Comparison of ENCODE assay signal across 8 cellular contexts in the genomic region with DNA sequence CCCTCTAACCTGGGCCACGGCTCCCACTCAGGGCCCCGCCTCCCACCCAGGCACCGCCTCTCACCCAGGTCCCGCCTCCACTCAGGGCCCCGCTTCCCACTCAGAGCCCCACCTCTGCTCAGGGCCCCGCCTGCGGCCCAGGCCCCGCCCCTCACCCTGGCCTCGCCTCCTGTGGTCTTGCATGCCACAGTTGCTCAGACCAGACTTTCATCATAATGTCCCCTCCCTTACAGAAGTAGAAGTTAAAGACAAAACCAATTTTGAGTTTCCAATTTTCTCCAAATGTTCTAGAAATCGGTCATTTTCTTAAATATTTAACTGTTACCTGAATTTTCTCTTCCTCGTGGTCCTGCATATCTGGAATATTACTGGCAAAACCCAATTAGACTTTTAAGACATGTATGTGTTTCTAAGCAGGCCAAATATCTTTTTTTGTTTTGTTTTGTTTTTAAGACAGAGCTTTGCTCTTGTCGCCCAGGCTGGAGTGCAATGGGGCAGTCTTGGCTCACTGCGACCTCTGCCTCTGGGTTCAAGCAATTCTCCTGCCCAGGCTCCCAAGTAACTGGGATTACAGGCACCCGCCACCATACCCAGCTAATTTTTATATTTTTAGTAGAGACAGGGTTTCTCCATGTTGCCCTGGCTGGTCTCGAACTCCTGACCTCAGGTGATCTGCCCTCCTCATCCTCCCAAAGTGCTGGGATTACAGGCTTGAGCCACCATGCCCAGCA.
DNase-seq lines count a peak whose midpoint lies in the region; ATAC-seq, FAIRE-seq and TF ChIP-seq lines count a peak whose summit lies in the region.
"Not testable (repeated sequence)": the region's sequence is repeated elsewhere in the genome, so short reads cannot be mapped to it uniquely, and the experiment has no call there.

No MANE protein-coding gene starts in this region.

- H3K4me2 ChIP-seq in HepG2 (ENCODE audit: low read depth, low read length) = not testable (repeated sequence)

- not testable (repeated sequence) for H3K79me2 ChIP-seq in HepG2 (ENCODE audit: insufficient read depth, low read length)

- peak; percentile 58 for FAIRE-seq in RCC 7860 (lab: Jason Lieb, UNC)
- FAIRE-seq in HepG2 (lab: Jason Lieb, UNC) = not testable (repeated sequence)

- 29% methylated on average over 15 of the region's 15 CpGs for WGBS in HepG2 (ENCODE audit: low lambda C conversion rate)

- H4K20me1 ChIP-seq in HepG2 (ENCODE audit: insufficient read depth, low read length) = not testable (repeated sequence)

- CTCF ChIA-PET in AG04449 (lab: Yijun Ruan, JAX) = interaction anchor here (0.6 kb wide), 1 partner anchor 228 kb away, joined by 3 read pairs; no protein-coding TSS in a partner anchor
- CTCF ChIA-PET in HepG2 (lab: Yijun Ruan, JAX; ENCODE audit: low intra/inter-chr PET ratio, low total read pairs) = interaction anchor here (1.5 kb wide), 1 partner anchor 68 kb away, joined by 3 read pairs; no protein-coding TSS in a partner anchor

- DNase-seq in AG04449 (ENCODE audit: low read depth, low spot score) = peak; percentile 10
- DNase-seq in RCC 7860 (ENCODE audit: low spot score) = peak; percentile 49
- DNase-seq in activated CD8-positive, alpha-beta memory T cell treated with anti-CD3 and anti-CD28 coated beads, Interleukin-2, amount 50 U/mL, for 48 hours = peak; percentile 89
- DNase-seq in effector CD4-positive, alpha-beta T cell = peak; percentile 83
- DNase-seq in HepG2 (ENCODE audit: low spot score) = peak; percentile 53
- DNase-seq in stimulated activated CD4-positive, alpha-beta T cell treated with anti-CD3 and anti-CD28 coated beads, Interleukin-2, amount 100 ng/mL, for 24 hours = peak; percentile 83 to 87

- TF ChIP-seq EP300 in HepG2 (IDR thresholded peaks at IDR 0.05; ENCODE audit: low read depth in 2 of 2, low read length in 2 of 2); HepG2 (CRISPR knock-in tag; IDR thresholded peaks at IDR 0.05; ENCODE audit: borderline replicate concordance): not testable (repeated sequence)

- peak; percentile 57 for ATAC-seq in GM19043 (IDR thresholded peaks at IDR 0.05; ENCODE audit: low read depth, unreplicated experiment)
- peak; percentile 61 for ATAC-seq in HG03432 (IDR thresholded peaks at IDR 0.05; ENCODE audit: unreplicated experiment)
- peak; percentile 64 for ATAC-seq in HepG2

- not testable (repeated sequence) for H3K36me3 ChIP-seq in HepG2 (replicated peaks in 1 of 2; ENCODE audit: control insufficient read depth in 1 of 2, insufficient read depth in 2 of 2, low read length in 2 of 2)

- H3K27me3 ChIP-seq in HepG2 (ENCODE audit: control insufficient read depth in 1 of 2, insufficient read depth in 2 of 2, low read length in 2 of 2) = peaks cover 12 to 38% of the 10 kb centered on the region in 2 experiments; a peak in 4 of 5 replicates

- not testable (repeated sequence) for H3K27ac ChIP-seq in HepG2 (ENCODE audit: extremely low read length, insufficient read depth, low read length)

- H2AFZ ChIP-seq in HepG2 (ENCODE audit: low read length) = not testable (repeated sequence)

- not testable (repeated sequence) for TF ChIP-seq POLR2A in HepG2 (IDR thresholded peaks at IDR 0.05; ENCODE audit: insufficient read depth in 1 of 2, low read depth in 2 of 2, low read length in 2 of 2)

- intact Hi-C loops in HepG2 (cut with micrococcal nuclease; ENCODE audit: unreplicated experiment) = not testable (repeated sequence)

- H3K9ac ChIP-seq in HepG2 (ENCODE audit: insufficient read depth, low read depth, low read length) = not testable (repeated sequence)

- not testable (repeated sequence) for H3K9me3 ChIP-seq in HepG2 (ENCODE audit: low read length)

- TF ChIP-seq CTCF in AG04449 (IDR thresholded peaks at IDR 0.05; ENCODE audit: insufficient read depth, low read length, missing control alignments); HepG2 (CRISPR knock-in tag; IDR thresholded peaks at IDR 0.05): not testable (repeated sequence)

- H3K4me3 ChIP-seq in AG04449 (ENCODE audit: low read depth, low read length); HepG2 (replicated peaks in 1 of 3; ENCODE audit: insufficient read depth in 1 of 3, low read depth in 2 of 3, low read length in 3 of 3): not testable (repeated sequence)

- not testable (repeated sequence) for H3K4me1 ChIP-seq in HepG2 (ENCODE audit: insufficient read depth, low read length)

- not testable (repeated sequence) for BruUV-seq in HepG2 (replicated peaks; lab: Mats Ljungman, UMichigan)

- POLR2A ChIA-PET in AG04449 (lab: Yijun Ruan, JAX); HepG2 (lab: Yijun Ruan, JAX): not testable (repeated sequence)

- in situ Hi-C loops in HepG2 (cut with HindIII; ENCODE audit: extremely low pct_ligation_motif_present, low pct_unique_long_range_greater_than_20kb) = not testable (repeated sequence)

- TF ChIP-seq RAD21 in HepG2 (CRISPR knock-in tag; IDR thresholded peaks at IDR 0.05) = not testable (repeated sequence)

TF ChIP-seq in HepG2, 621 proteins besides CTCF, POLR2A, EP300 and RAD21:
- TF ChIP-seq, protein P1, sequence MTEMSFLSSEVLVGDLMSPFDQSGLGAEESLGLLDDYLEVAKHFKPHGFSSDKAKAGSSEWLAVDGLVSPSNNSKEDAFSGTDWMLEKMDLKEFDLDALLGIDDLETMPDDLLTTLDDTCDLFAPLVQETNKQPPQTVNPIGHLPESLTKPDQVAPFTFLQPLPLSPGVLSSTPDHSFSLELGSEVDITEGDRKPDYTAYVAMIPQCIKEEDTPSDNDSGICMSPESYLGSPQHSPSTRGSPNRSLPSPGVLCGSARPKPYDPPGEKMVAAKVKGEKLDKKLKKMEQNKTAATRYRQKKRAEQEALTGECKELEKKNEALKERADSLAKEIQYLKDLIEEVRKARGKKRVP (CRISPR knock-in tag; IDR thresholded peaks at IDR 0.05) = peak in 1 of 2 experiments; percentile 17; a peak in 1 of 4 replicates

Comparison
In these comparisons a context has a peak if more than half of its experiments do, and no peak if none do; other contexts are left out.
1. DNase-seq: peak in every context shown above with its lines; median percentile 89 in activated CD8-positive, alpha-beta memory T cell treated with anti-CD3 and anti-CD28 coated beads, Interleukin-2, amount 50 U/mL, for 48 hours; 85 in stimulated activated CD4-positive, alpha-beta T cell treated with anti-CD3 and anti-CD28 coated beads, Interleukin-2, amount 100 ng/mL, for 24 hours; 83 in effector CD4-positive, alpha-beta T cell; 53 in HepG2; 49 in RCC 7860; 10 in AG04449.